ENCODE assay signal across 1 cellular context in the genomic region with DNA sequence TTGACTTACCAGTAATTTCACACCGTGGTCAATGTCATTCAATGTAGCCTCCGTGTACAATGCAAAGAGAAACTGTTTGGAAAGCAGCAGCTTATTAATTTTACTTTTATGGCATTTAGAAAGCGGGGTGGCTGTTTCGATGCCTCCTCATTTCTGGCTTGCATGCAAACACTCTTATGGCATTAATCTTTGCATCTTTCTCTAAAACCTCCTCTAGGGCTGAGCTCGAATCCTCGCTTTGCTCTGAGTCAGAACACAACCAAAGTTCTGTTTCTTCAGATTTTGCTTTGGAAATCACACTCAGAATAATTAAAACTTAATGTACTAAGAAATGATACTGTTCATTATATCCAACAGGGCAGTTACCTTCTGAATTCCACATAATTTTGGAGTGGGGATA.
TF ChIP-seq lines count a peak whose summit lies in the region.

No MANE protein-coding gene starts in this region.

TF ChIP-seq in H1, 55 proteins besides CTCF, POLR2A, EP300 and RAD21:
- no peak for TF ChIP-seq CREB1 (IDR thresholded peaks at IDR 0.05)
- no peak for TF ChIP-seq RBBP5 (IDR thresholded peaks at IDR 0.05; ENCODE audit: borderline replicate concordance, low read depth, low read length)
- no peak for TF ChIP-seq KDM1A (IDR thresholded peaks at IDR 0.05; ENCODE audit: borderline replicate concordance, low read length)
- no peak for TF ChIP-seq EZH2 (IDR thresholded peaks at IDR 0.05; ENCODE audit: low read depth, low read length, severe bottlenecking)
- no peak for TF ChIP-seq SRF (IDR thresholded peaks at IDR 0.05; ENCODE audit: low read depth, low read length)
- TF ChIP-seq, protein P1, sequence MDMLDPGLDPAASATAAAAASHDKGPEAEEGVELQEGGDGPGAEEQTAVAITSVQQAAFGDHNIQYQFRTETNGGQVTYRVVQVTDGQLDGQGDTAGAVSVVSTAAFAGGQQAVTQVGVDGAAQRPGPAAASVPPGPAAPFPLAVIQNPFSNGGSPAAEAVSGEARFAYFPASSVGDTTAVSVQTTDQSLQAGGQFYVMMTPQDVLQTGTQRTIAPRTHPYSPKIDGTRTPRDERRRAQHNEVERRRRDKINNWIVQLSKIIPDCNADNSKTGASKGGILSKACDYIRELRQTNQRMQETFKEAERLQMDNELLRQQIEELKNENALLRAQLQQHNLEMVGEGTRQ (IDR thresholded peaks at IDR 0.05; ENCODE audit: low read length): no peak
- no peak for TF ChIP-seq BRCA1 (IDR thresholded peaks at IDR 0.05; ENCODE audit: low read depth, low read length)
- TF ChIP-seq HDAC6 (IDR thresholded peaks at IDR 0.05; ENCODE audit: low read depth, low read length): no peak
